ENCODE assay signal across 19 cellular contexts in genomic region chr5:151053796-151054490, GRCh38. TPM values are rescaled to one million over a fixed set of nuclear protein-coding genes. Genes with fewer than 3 reads are reported as not detected.
DNase-seq lines count a peak whose midpoint lies in the region; ATAC-seq and TF ChIP-seq lines count a peak whose summit lies in the region.
"Had no signal": no experiment of that assay in that cellular context is flagged by ENCODE, and none has a peak within 500 bp of the region (broad histone marks: within the 10 kb centered on the region; RNA-seq: fewer than 3 reads in every experiment).

No MANE protein-coding gene starts in this region.

- DNase-seq in CD14-positive monocyte (ENCODE audit: low spot score) = no peak
- peak; percentile 70 for DNase-seq in G401 (ENCODE audit: low spot score)
- no peak for DNase-seq in central memory CD8-positive, alpha-beta T cell (ENCODE audit: low spot score in 2 of 2)
- DNase-seq in progenitor cell of endocrine pancreas (ENCODE audit: low spot score, unreplicated experiment) = no peak
- no peak for DNase-seq in inferior parietal cortex (ENCODE audit: extremely low spot score)
- no peak for DNase-seq in AML-193 (lab: John Stamatoyannopoulos, UW)
- DNase-seq: activated gamma-delta T cell treated with Interleukin-2 at 50 U/mL for 16 hours, BE2C, NCI-H1048, NCI-H2081 treated with DMSO at 0.1 percent for 48 hours, NCI-H524, Right ventricle myocardium superior, T-helper 1 cell, WERI-Rb-1 had no signal

- no peaks in the 10 kb centered on the region for H3K27me3 Mint-ChIP-seq in CD14-positive monocyte (ENCODE audit: low read depth in 3 of 3)
- no peaks in the 10 kb centered on the region for H3K27me3 Mint-ChIP-seq in central memory CD8-positive, alpha-beta T cell
- H3K27me3 Mint-ChIP-seq in progenitor cell of endocrine pancreas = no peaks in the 10 kb centered on the region
- H3K27me3 Mint-ChIP-seq: dendritic cell treated with granulocyte-macrophage colony-stimulating factor and Interleukin-4, amounts not matched to agents 40 ng/mL and 50 ng/mL, for 4 days had no signal

- in situ Hi-C loops in G401 (cut with HindIII; ENCODE audit: low sequenced_read_pairs) = no loop called here

- H3K4me1 Mint-ChIP-seq in CD14-positive monocyte (peaks cover 71% of the 10 kb centered on the region), progenitor cell of endocrine pancreas (ENCODE audit: low read depth) (peaks cover 12% of the 10 kb centered on the region)
- H3K4me1 Mint-ChIP-seq in central memory CD8-positive, alpha-beta T cell = peaks cover 18% of the 10 kb centered on the region

- intact Hi-C loops in CD14-positive monocyte (cut with micrococcal nuclease) = loop anchor here (10.0 kb wide), 2 partner anchors 191 to 201 kb away; partner anchors contain the start of gene GM2A (in 1 of the 2)

- H3K9me3 Mint-ChIP-seq in CD14-positive monocyte (no peaks in the 10 kb centered on the region), progenitor cell of endocrine pancreas (ENCODE audit: low read depth) (no peaks in the 10 kb centered on the region)
- H3K9me3 Mint-ChIP-seq in central memory CD8-positive, alpha-beta T cell = no peaks in the 10 kb centered on the region
- H3K9me3 Mint-ChIP-seq: dendritic cell treated with granulocyte-macrophage colony-stimulating factor and Interleukin-4, amounts not matched to agents 40 ng/mL and 50 ng/mL, for 4 days had no signal

- H3K36me3 Mint-ChIP-seq in CD14-positive monocyte (peaks cover 78 to 95% of the 10 kb centered on the region in 2 donors), progenitor cell of endocrine pancreas (ENCODE audit: insufficient read depth) (peaks cover 15% of the 10 kb centered on the region)
- H3K36me3 Mint-ChIP-seq in central memory CD8-positive, alpha-beta T cell (ENCODE audit: insufficient read depth) = peaks cover 67% of the 10 kb centered on the region

- ATAC-seq in central memory CD8-positive, alpha-beta T cell (replicated peaks; ENCODE audit: extremely low read depth, poor library complexity, severe bottlenecking) = no peak
- ATAC-seq in GM19467 (IDR thresholded peaks at IDR 0.05; ENCODE audit: unreplicated experiment) = no peak
- ATAC-seq: body of pancreas, left lobe of liver, sciatic nerve had no signal

- H3K27ac Mint-ChIP-seq in CD14-positive monocyte (peak overlapping the region; percentile 28 to 97 (median 82)), progenitor cell of endocrine pancreas (peak overlapping the region; percentile 6)
- H3K27ac Mint-ChIP-seq in central memory CD8-positive, alpha-beta T cell (ENCODE audit: low read depth) = peak overlapping the region; percentile 85

- H3K4me3 Mint-ChIP-seq in CD14-positive monocyte = no peak overlapping the region
- no peak overlapping the region for H3K4me3 Mint-ChIP-seq in central memory CD8-positive, alpha-beta T cell
- H3K4me3 Mint-ChIP-seq in progenitor cell of endocrine pancreas (ENCODE audit: low read depth) = no peak overlapping the region
- H3K4me3 Mint-ChIP-seq: dendritic cell treated with granulocyte-macrophage colony-stimulating factor and Interleukin-4, amounts not matched to agents 40 ng/mL and 50 ng/mL, for 4 days had no signal

- TF ChIP-seq CTCF in CD14-positive monocyte (IDR thresholded peaks at IDR 0.05) (no peak), progenitor cell of endocrine pancreas (IDR thresholded peaks at IDR 0.05; ENCODE audit: unreplicated experiment) (no peak)

RNA-seq across cellular contexts. Expression of gene TNIP1, which starts 26.9 kb away (rescaled TPM):
- 10 to 100 TPM; 30.8 to 46.4 TPM for polyA plus RNA-seq in CD14-positive monocyte
- 32.2 and 40.4 TPM in 2 replicates for total RNA-seq in G401 (2014; rRNA removed; shearing (Covaris generic))
- total RNA-seq in progenitor cell of endocrine pancreas = 53.8 and 55.0 TPM in 2 replicates

RNA-seq across cellular contexts. Expression of gene GPX3, which starts 33.6 kb away (rescaled TPM):
- 1 to 10 TPM; 3.5 to 3.8 TPM for polyA plus RNA-seq in CD14-positive monocyte
- 8.4 and 15.5 TPM in 2 replicates for total RNA-seq in G401 (2014; rRNA removed; shearing (Covaris generic))
- total RNA-seq in progenitor cell of endocrine pancreas = 28.2 and 34.1 TPM in 2 replicates

Comparison
In these comparisons a context has a peak if more than half of its experiments do, and no peak if none do; other contexts are left out.
1. H3K27ac Mint-ChIP-seq: peak in every context shown above with its lines; median percentile 85 in central memory CD8-positive, alpha-beta T cell; 82 in CD14-positive monocyte; 6 in progenitor cell of endocrine pancreas.